Comparison of ENCODE assay signal across 10 cellular contexts in genomic region chr3:122691195-122691594, GRCh38. TPM values are rescaled to one million over a fixed set of nuclear protein-coding genes. Genes with fewer than 3 reads are reported as not detected.
DNase-seq lines count a peak whose midpoint lies in the region; ATAC-seq, FAIRE-seq and TF ChIP-seq lines count a peak whose summit lies in the region.
"Had no signal": no experiment of that assay in that cellular context is flagged by ENCODE, and none has a peak within 500 bp of the region (broad histone marks: within the 10 kb centered on the region; RNA-seq: fewer than 3 reads in every experiment).

No MANE protein-coding gene starts in this region.

- TF ChIP-seq CTCF in GM12878 (IDR thresholded peaks at IDR 0.05 in 2 of 3, conservative IDR thresholded peaks at IDR 0.05 in 1 of 3; ENCODE audit: control insufficient read depth in 2 of 3, extremely low read depth in 1 of 3, insufficient read depth in 1 of 3, low read depth in 3 of 3, low read length in 3 of 3) (no peak), foreskin keratinocyte (conservative IDR thresholded peaks at IDR 0.05) (no peak)

- 3% methylated on average over 4 of the region's 4 CpGs for WGBS in GM12878 (ENCODE audit: insufficient coverage, insufficient replicate concordance, low lambda C conversion rate, missing lambda C conversion rate)

- H4K20me1 ChIP-seq in GM12878 (ENCODE audit: control insufficient read depth, insufficient read depth) = 0 out of 2 replicates have a peak, but pooled peaks cover 2% of the 10 kb centered on the region

- in situ Hi-C loops in GM12878 (cut with MboI) = no loop called here

- peak in 1 of 2 experiments; percentile 15; a peak in 1 of 4 replicates for TF ChIP-seq EP300 in GM12878 (IDR thresholded peaks at IDR 0.05; ENCODE audit: borderline replicate concordance in 1 of 2, control insufficient read depth in 1 of 2, low read depth in 2 of 2, low read length in 2 of 2)

- H2AFZ ChIP-seq in GM12878 (ENCODE audit: control insufficient read depth, low read depth, low read length) = no peak overlapping the region

- H3K79me2 ChIP-seq in GM12878 (ENCODE audit: control insufficient read depth, insufficient read depth, low read length) = 0 out of 2 replicates have a peak, but pooled peaks cover 3% of the 10 kb centered on the region

- no peak for TF ChIP-seq RAD21 in GM12878 (IDR thresholded peaks at IDR 0.05; ENCODE audit: insufficient read depth, low read depth, low read length)

- SMC1A ChIA-PET in GM12878 (lab: Charles Lee; ENCODE audit: uncharacterized antibody, unreplicated experiment) = interaction anchor here (1.0 kb wide), 1 partner anchor 12 kb away, joined by 6 read pairs; no protein-coding TSS in a partner anchor

- RAD21 ChIA-PET in GM12878 (lab: Charles Lee; ENCODE audit: unreplicated experiment) = interaction anchor here (0.6 kb wide), 1 partner anchor 68 kb away, joined by 3 read pairs; no protein-coding TSS in a partner anchor

- no peak overlapping the region for H3K4me2 ChIP-seq in GM12878 (ENCODE audit: control insufficient read depth, insufficient read depth)

- H3K27ac ChIP-seq in GM12878 (ENCODE audit: control insufficient read depth, insufficient read depth) (no peak overlapping the region), foreskin keratinocyte (no peak overlapping the region)
- H3K27ac ChIP-seq: esophagus squamous epithelium had no signal

- TF ChIP-seq POLR2A in GM12878 (IDR thresholded peaks at IDR 0.05; ENCODE audit: low read depth, low read length) = no peak

- H3K36me3 ChIP-seq in GM12878 (ENCODE audit: control insufficient read depth in 2 of 2, insufficient read depth in 2 of 2, low read length in 1 of 2) = peaks cover 6 to 20% of the 10 kb centered on the region in 2 experiments

- H3K9me3 ChIP-seq in GM12878 (replicated peaks; ENCODE audit: control insufficient read depth, insufficient read depth, low read length) = peaks cover 2% of the 10 kb centered on the region; the same call in 1 of the 3 replicates
- H3K9me3 ChIP-seq: esophagus squamous epithelium had no signal

- intact Hi-C loops in GM12878 (cut with micrococcal nuclease; ENCODE audit: unreplicated experiment) = no loop called here

- no peak overlapping the region for H3K9ac ChIP-seq in GM12878 (ENCODE audit: control insufficient read depth, insufficient read depth, low read length)

- FAIRE-seq in GM12878 (lab: Jason Lieb, UNC) = no peak

- POLR2A ChIA-PET in GM12878 (lab: Charles Lee) = no interaction called here

- ATAC-seq in GM19023 (IDR thresholded peaks at IDR 0.05; ENCODE audit: unreplicated experiment) = peak; percentile 83
- ATAC-seq in HG03159 (IDR thresholded peaks at IDR 0.05; ENCODE audit: unreplicated experiment) = peak; percentile 68
- ATAC-seq in GM12878 = peak; percentile 91
- ATAC-seq in HG03196 (IDR thresholded peaks at IDR 0.05; ENCODE audit: unreplicated experiment) = no peak
- ATAC-seq in foreskin keratinocyte = no peak

- DNase-seq in A172 (ENCODE audit: low spot score) (peak; percentile 41), GM12878 (ENCODE audit: low read depth, low spot score) (peak; percentile 49), foreskin keratinocyte (no peak), anterior cingulate cortex (lab: John Stamatoyannopoulos, UW) (no peak), DMS79 (lab: John Stamatoyannopoulos, UW) (no peak)
- DNase-seq: activated effector memory CD4-positive, alpha-beta T cell treated with anti-CD3 and anti-CD28 coated beads, Interleukin-2, amount 50 U/mL, for 16 hours; esophagus squamous epithelium had no signal

- no peak overlapping the region for H3K4me3 ChIP-seq in GM12878
- H3K4me3 ChIP-seq: esophagus squamous epithelium had no signal

- no TSS peak for BruUV-seq in GM12878 (replicated peaks; lab: Mats Ljungman, UMichigan)

- CTCF ChIA-PET in GM12878 (lab: Yijun Ruan, JAX) = interaction anchor here (0.8 kb wide), 1 partner anchor 8 kb away, joined by 3 read pairs; no protein-coding TSS in a partner anchor

- H3K27me3 ChIP-seq in GM12878 (replicated peaks in 1 of 2; ENCODE audit: control insufficient read depth in 2 of 2, insufficient read depth in 2 of 2, low read length in 1 of 2) (no peaks in the 10 kb centered on the region), foreskin keratinocyte (no peaks in the 10 kb centered on the region)
- H3K27me3 ChIP-seq: esophagus squamous epithelium had no signal

- H3K4me1 ChIP-seq in GM12878 (ENCODE audit: control insufficient read depth, insufficient read depth, low read length) (peaks cover 14% of the 10 kb centered on the region), foreskin keratinocyte (no peaks in the 10 kb centered on the region)

TF ChIP-seq in GM12878, 131 proteins besides CTCF, POLR2A, EP300 and RAD21 (continues in another document):
- TF ChIP-seq KDM1A (IDR thresholded peaks at IDR 0.05; ENCODE audit: borderline replicate concordance) (no peak), ZNF274 (IDR thresholded peaks at IDR 0.05; ENCODE audit: insufficient read depth, insufficient read length) (no peak), ATF3 (IDR thresholded peaks at IDR 0.05; ENCODE audit: borderline replicate concordance, extremely low read depth, low read depth, low read length) (no peak), SREBF1 (IDR thresholded peaks at IDR 0.05; ENCODE audit: low read length) (no peak), PAX8 (IDR thresholded peaks at IDR 0.05) (no peak), NRF1 (conservative IDR thresholded peaks at IDR 0.05; ENCODE audit: low read depth, low read length) (no peak), ETV6 (conservative IDR thresholded peaks at IDR 0.05 in 1 of 2, IDR thresholded peaks at IDR 0.05 in 1 of 2; ENCODE audit: borderline replicate concordance in 1 of 2, low read depth in 1 of 2) (no peak), SIX5 (IDR thresholded peaks at IDR 0.05; ENCODE audit: low read depth, low read length, severe bottlenecking) (no peak), ZBTB11 (CRISPR knock-in tag; IDR thresholded peaks at IDR 0.05) (no peak), JUND (IDR thresholded peaks at IDR 0.05; ENCODE audit: low read depth, low read length) (no peak), TCF12 (IDR thresholded peaks at IDR 0.05; ENCODE audit: low read depth, low read length) (no peak), BRCA1 (IDR thresholded peaks at IDR 0.05; ENCODE audit: low read depth, low read length) (no peak), TBL1XR1 (IDR thresholded peaks at IDR 0.05; ENCODE audit: low read depth, low read length) (no peak), MAX (IDR thresholded peaks at IDR 0.05; ENCODE audit: low read depth, low read length) (no peak), TCF7 (IDR thresholded peaks at IDR 0.05; ENCODE audit: borderline replicate concordance) (no peak), ZBED1 (IDR thresholded peaks at IDR 0.05; ENCODE audit: borderline replicate concordance) (no peak)

RNA-seq across cellular contexts. Expression of gene PARP14, which starts 10.6 kb away (rescaled TPM):
- total RNA-seq in A172 (2014; rRNA removed; shearing (Covaris generic)) = 20.4 and 22.6 TPM in 2 replicates
- total RNA-seq in GM12878 (2013; cell fraction: nucleolus; rRNA removed) = 774 and 778 TPM in 2 replicates
- total RNA-seq in GM12878 (2014; rRNA removed) (111 and 132 TPM in 2 replicates), GM12878 (2014; rRNA removed; fragmentation: Illumina TruSeq; extraction: Trizol) (140 and 143 TPM in 2 replicates), GM12878 (2021) (87.0 and 95.5 TPM in 2 replicates), foreskin keratinocyte (60.9 and 66.7 TPM in 2 replicates)
- polyA plus RNA-seq in GM12878 (2011; ENCODE audit: low read depth) = 32.0 TPM
- polyA plus RNA-seq in GM12878 (2011; rRNA removed) (189 and 253 TPM in 2 replicates), GM12878 (2014; fragmentation: Illumina TruSeq; extraction: Trizol) (92.0 and 115 TPM in 2 replicates), GM12878 (2014; fragmentation: Nextera tagmentation; extraction: Ambion mirVana) (10 to 100 TPM; 21.6 to 57.0 TPM), GM12878 (2014; rRNA removed) (76.3 and 93.3 TPM in 2 replicates), GM12878 (2016; fragmentation: Nextera tagmentation; extraction: Ambion mirVana) (10 to 100 TPM; 39.8 to 44.3 TPM), foreskin keratinocyte (13.8 and 15.1 TPM in 2 replicates)
- polyA plus RNA-seq in GM12878 (2011; cell fraction: cytosol; rRNA removed) = 97.7 and 115 TPM in 2 replicates
- polyA plus RNA-seq in GM12878 (2011; cell fraction: nucleus; rRNA removed) = 202 and 212 TPM in 2 replicates
- 41.3 and 41.4 TPM in 2 replicates for polyA plus RNA-seq in GM12878 (2012)
- polyA minus RNA-seq in GM12878 (2011; rRNA and poly(A)+ RNA removed) = 213 and 234 TPM in 2 replicates
- 86.9 and 96.8 TPM in 2 replicates for polyA minus RNA-seq in GM12878 (2011; cell fraction: cytosol; rRNA and poly(A)+ RNA removed)
- polyA minus RNA-seq in GM12878 (2011; cell fraction: nucleus; rRNA and poly(A)+ RNA removed) = 204 and 283 TPM in 2 replicates

Comparison
In these comparisons a context has a peak if more than half of its experiments do, and no peak if none do; other contexts are left out.
1. DNase-seq: peak in A172 (single experiment) and GM12878 (single experiment); none in foreskin keratinocyte (0 of 2), anterior cingulate cortex (0 of 58) and DMS79 (single experiment).
2. ATAC-seq: peak in GM19023 (single experiment), HG03159 (single experiment) and GM12878 (single experiment); none in HG03196 (single experiment) and foreskin keratinocyte (single experiment).